In genomic region chr13:30421093-30422055, GRCh38 we compare ENCODE assay signal across 8 cellular contexts. TPM values are rescaled to one million over a fixed set of nuclear protein-coding genes. Genes with fewer than 3 reads are reported as not detected.
DNase-seq lines count a peak whose midpoint lies in the region; ATAC-seq and TF ChIP-seq lines count a peak whose summit lies in the region.

No MANE protein-coding gene starts in this region.

- no peaks in the 10 kb centered on the region for H3K36me3 ChIP-seq in H7 (replicated peaks; ENCODE audit: control insufficient read depth, insufficient read depth, low read length)

- peak overlapping the region; percentile 64 for H3K4me3 ChIP-seq in H7 (ENCODE audit: insufficient read depth, low read depth, low read length)
- H3K4me3 ChIP-seq in dorsolateral prefrontal cortex: peak overlapping the region; percentile 43 to 86 (median 70)

- H3K27ac ChIP-seq in dorsolateral prefrontal cortex: peak overlapping the region; percentile 52 to 97 (median 92)

- H3K27me3 ChIP-seq in H7 (ENCODE audit: control insufficient read depth, insufficient read depth, low read length) (peaks cover 11% of the 10 kb centered on the region), dorsolateral prefrontal cortex (no peaks in the 10 kb centered on the region)

- intact Hi-C loops in dorsolateral prefrontal cortex (cut with DNase I): loop anchor here (2.0 to 10.0 kb wide), 4 partner anchors 43 to 256 kb away; partner anchors contain the start of genes HMGB1 (in 2 of the 2), KATNAL1 (in 1 of the 2) and USPL1 (in 1 of the 2)

- DNase-seq in EH (ENCODE audit: low read depth) (peak; percentile 91), H7 (peak; percentile 89), NCI-H1930 (lab: John Stamatoyannopoulos, UW) (peak; percentile 33 to 36), dorsolateral prefrontal cortex (peak in 9 of 10 donors; percentile 34 to 76 (median 59)), left lobe of liver (ENCODE audit: low spot score) (peak; percentile 87)
- DNase-seq in stimulated activated CD4-positive, alpha-beta T cell treated with anti-CD3 and anti-CD28 coated beads, Interleukin-1b, Interleukin-23, amount 100 ng/mL, for 48 hours: peak; percentile 11

- peak; percentile 8 to 16 for ATAC-seq in activated CD4-positive, CD25-positive, alpha-beta regulatory T cell treated with anti-CD3 and anti-CD28 coated beads, Interleukin-2, amount 50 U/mL, for 24 hours
- ATAC-seq in left lobe of liver: peak; percentile 83
- ATAC-seq in HG03571 (IDR thresholded peaks at IDR 0.05; ENCODE audit: unreplicated experiment): no peak

- TF ChIP-seq CTCF in dorsolateral prefrontal cortex (IDR thresholded peaks at IDR 0.05 in 54 of 56, conservative IDR thresholded peaks at IDR 0.05 in 2 of 56; ENCODE audit: low read depth in 1 of 56, partially characterized antibody in 56 of 56): no peak

RNA-seq across cellular contexts. Expression of gene UBE2L5, which starts 0.9 kb away (rescaled TPM):
- not detected in 2 replicates for total RNA-seq in H7 (2014; rRNA removed; shearing (Covaris generic))
- total RNA-seq in dorsolateral prefrontal cortex: 1 to 10 TPM in 36 of 120 experiments, under 1 TPM in 66, not detected in 18; 0.22 to 2.8 (median 0.73) TPM
- total RNA-seq in left lobe of liver: not detected

RNA-seq across cellular contexts. Expression of gene HMGB1, which starts 44.4 kb away (rescaled TPM):
- total RNA-seq in H7 (2014; rRNA removed; shearing (Covaris generic)): 507 and 508 TPM in 2 replicates
- total RNA-seq in dorsolateral prefrontal cortex: 100 to 1,000 TPM; 153 to 327 (median 228) TPM
- 92.4 TPM for total RNA-seq in left lobe of liver

Comparison
In these comparisons a context has a peak if more than half of its experiments do, and no peak if none do; other contexts are left out.
1. DNase-seq: peak in every context shown above with its lines; median percentile 91 in EH; 89 in H7; 87 in left lobe of liver; 59 in dorsolateral prefrontal cortex; 34 in NCI-H1930; 11 in stimulated activated CD4-positive, alpha-beta T cell treated with anti-CD3 and anti-CD28 coated beads, Interleukin-1b, Interleukin-23, amount 100 ng/mL, for 48 hours.